1 cellular context compared by ENCODE assay signal in genomic region chr1:117796226-117796625, GRCh38.
TF ChIP-seq lines count a peak whose summit lies in the region.

No MANE protein-coding gene starts in this region.

TF ChIP-seq in GM23338, 12 proteins besides CTCF, POLR2A, EP300 and RAD21 (continued from another document):
- TF ChIP-seq ZNF462 (CRISPR knock-in tag; IDR thresholded peaks at IDR 0.05) (no peak), EZH2 (IDR thresholded peaks at IDR 0.05; ENCODE audit: low read depth, unreplicated experiment) (no peak)
